Comparison of ENCODE assay signal across 2 cellular contexts in genomic region chr6:45707188-45707587, GRCh38.
TF ChIP-seq lines count a peak whose summit lies in the region.

No MANE protein-coding gene starts in this region.

TF ChIP-seq in IMR-90, 13 proteins besides CTCF, POLR2A, EP300 and RAD21 (continued from another document):
- no peak for TF ChIP-seq ELK1 (IDR thresholded peaks at IDR 0.05; ENCODE audit: borderline replicate concordance, low read depth, low read length)

TF ChIP-seq in GM12878, 131 proteins besides CTCF, POLR2A, EP300 and RAD21 (continued from another document):
- TF ChIP-seq ZNF592 (IDR thresholded peaks at IDR 0.05): no peak
- no peak for TF ChIP-seq ZNF622 (IDR thresholded peaks at IDR 0.05)
- TF ChIP-seq DPF2 (IDR thresholded peaks at IDR 0.05): no peak
- no peak for TF ChIP-seq NFXL1 (IDR thresholded peaks at IDR 0.05; ENCODE audit: borderline replicate concordance)
- no peak for TF ChIP-seq YY1 (IDR thresholded peaks at IDR 0.05; ENCODE audit: low read depth, low read length)
- no peak for TF ChIP-seq ZNF217 (IDR thresholded peaks at IDR 0.05)
- TF ChIP-seq GABPA (IDR thresholded peaks at IDR 0.05; ENCODE audit: low read depth): no peak
- TF ChIP-seq IKZF1 (conservative IDR thresholded peaks at IDR 0.05): 0 out of 2 replicates have a peak, but pooled peaks have one; percentile 26
- TF ChIP-seq IKZF2 (IDR thresholded peaks at IDR 0.05): peak in 1 of 2 experiments; percentile 34; a peak in 1 of 4 replicates
- TF ChIP-seq MTA2 (IDR thresholded peaks at IDR 0.05; ENCODE audit: low read depth): no peak
- TF ChIP-seq KAT2A (conservative IDR thresholded peaks at IDR 0.05; ENCODE audit: control insufficient read depth, low read depth, low read length): no peak
- no peak for TF ChIP-seq SMARCA5 (IDR thresholded peaks at IDR 0.05)
- no peak for TF ChIP-seq SIX5 (IDR thresholded peaks at IDR 0.05; ENCODE audit: low read depth, low read length, severe bottlenecking)
- TF ChIP-seq ATF7 (IDR thresholded peaks at IDR 0.05; ENCODE audit: low read depth): no peak
- no peak for TF ChIP-seq E4F1 (IDR thresholded peaks at IDR 0.05; ENCODE audit: borderline replicate concordance, partially characterized antibody)
- no peak for TF ChIP-seq ZBTB4 (CRISPR knock-in tag; IDR thresholded peaks at IDR 0.05)
- TF ChIP-seq ZNF24 (IDR thresholded peaks at IDR 0.05): 0 out of 2 replicates have a peak, but pooled peaks have one; percentile 46
TF ChIP-seq in GM12878: peak in this region for 4.
